ENCODE assay signal across 28 cellular contexts in the genomic region with DNA sequence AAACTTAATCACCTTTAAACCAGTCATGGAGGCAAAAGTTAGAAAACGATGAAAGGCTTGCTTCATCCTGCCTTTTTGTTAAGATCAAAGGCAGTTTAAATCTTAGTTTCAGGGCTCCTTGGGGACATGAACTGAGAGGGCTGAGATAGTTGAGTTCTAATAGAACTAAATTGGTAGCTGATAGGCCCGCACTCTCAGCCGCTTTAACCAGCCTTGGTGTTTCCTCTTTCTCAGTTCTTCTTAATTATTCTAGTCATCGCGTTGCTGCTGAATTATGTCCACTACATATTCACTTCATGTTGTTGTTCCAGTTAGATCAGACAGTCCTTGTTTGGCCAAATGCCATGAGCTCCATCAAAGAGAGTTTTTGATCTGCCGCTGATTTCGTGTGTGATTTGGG.
DNase-seq lines count a peak whose midpoint lies in the region; ATAC-seq and TF ChIP-seq lines count a peak whose summit lies in the region.
"Had no signal": no experiment of that assay in that cellular context is flagged by ENCODE, and none has a peak within 500 bp of the region (broad histone marks: within the 10 kb centered on the region; RNA-seq: fewer than 3 reads in every experiment).

No MANE protein-coding gene starts in this region.

- peak in 1 of 8 donors; percentile 4 for ATAC-seq in heart right ventricle
- ATAC-seq in left cardiac atrium = no peak
- no peak for ATAC-seq in GM23338
- ATAC-seq: A549; foreskin keratinocyte; HCT116; left colon; natural killer cell treated with Interleukin-12 subunit alpha and Interleukin-12 subunit beta and Interleukin-15 and Interleukin-18, amount 100 ng/mL, for 72 hours; pancreas; stimulated activated naive CD8-positive, alpha-beta T cell treated with anti-CD3 and anti-CD28 coated beads, Interleukin-15, amount 100 ng/mL, for 72 hours had no signal

- H3K27ac Mint-ChIP-seq in dendritic cell treated with granulocyte-macrophage colony-stimulating factor and Interleukin-4, amounts not matched to agents 40 ng/mL and 50 ng/mL, for 4 days = no peak overlapping the region
- H3K27ac Mint-ChIP-seq in nephron (peak overlapping the region; percentile 34 to 46 (median 37)), GM23338 (no peak overlapping the region)
- H3K27ac Mint-ChIP-seq: endodermal cell; natural killer cell treated with Interleukin-12 subunit alpha and Interleukin-12 subunit beta and Interleukin-15 and Interleukin-18, amount 100 ng/mL, for 72 hours; stimulated activated naive CD8-positive, alpha-beta T cell treated with anti-CD3 and anti-CD28 coated beads, Interleukin-15, amount 100 ng/mL, for 72 hours had no signal

- WGBS in heart right ventricle, 2 donors = 74 to 81% methylated on average over 7 of the region's 7 CpGs

- peaks cover 23% of the 10 kb centered on the region for H3K79me2 ChIP-seq in GM23338 (replicated peaks; ENCODE audit: insufficient read depth)

- H3K9me2 ChIP-seq in GM23338 (ENCODE audit: insufficient read depth) = no peaks in the 10 kb centered on the region

- H3K4me1 ChIP-seq in heart right ventricle (peaks cover 3 to 92% (median 66%) of the 10 kb centered on the region in 9 donors), GM23338 (ENCODE audit: insufficient read depth) (no peaks in the 10 kb centered on the region)
- H3K4me1 ChIP-seq: A549, foreskin keratinocyte had no signal

- H3F3A ChIP-seq in GM23338 (replicated peaks; ENCODE audit: low read depth) = no peaks in the 10 kb centered on the region

- H3K27ac ChIP-seq in heart right ventricle = peak overlapping the region in 9 of 10 donors; percentile 24 to 73 (median 71)
- peak overlapping the region; percentile 41 for H3K27ac ChIP-seq in substantia nigra (ENCODE audit: low read depth, low read length, poor library complexity, severe bottlenecking)
- H3K27ac ChIP-seq in GM23338 (ENCODE audit: low read depth) = no peak overlapping the region
- H3K27ac ChIP-seq: A549, coronary artery, foreskin keratinocyte, KMS-11, pancreas, SK-N-MC had no signal

- H3K27me3 Mint-ChIP-seq in dendritic cell treated with granulocyte-macrophage colony-stimulating factor and Interleukin-4, amounts not matched to agents 40 ng/mL and 50 ng/mL, for 4 days = no peaks in the 10 kb centered on the region
- H3K27me3 Mint-ChIP-seq in nephron (ENCODE audit: low read depth) (no peaks in the 10 kb centered on the region), GM23338 (ENCODE audit: insufficient read depth, low read depth, poor library complexity) (no peaks in the 10 kb centered on the region)
- H3K27me3 Mint-ChIP-seq: natural killer cell treated with Interleukin-12 subunit alpha and Interleukin-12 subunit beta and Interleukin-15 and Interleukin-18, amount 100 ng/mL, for 72 hours; stimulated activated naive CD8-positive, alpha-beta T cell treated with anti-CD3 and anti-CD28 coated beads, Interleukin-15, amount 100 ng/mL, for 72 hours had no signal

- H3K27me3 ChIP-seq in heart right ventricle = no peaks in the 10 kb centered on the region
- no peaks in the 10 kb centered on the region for H3K27me3 ChIP-seq in GM23338 (ENCODE audit: insufficient read depth)
- H3K27me3 ChIP-seq: esophagus muscularis mucosa, foreskin keratinocyte, pancreas, tibial nerve had no signal

- no peak overlapping the region for H3K4me2 ChIP-seq in GM23338
- H3K4me2 ChIP-seq: A549, KMS-11 had no signal

- H3K36me3 Mint-ChIP-seq in dendritic cell treated with granulocyte-macrophage colony-stimulating factor and Interleukin-4, amounts not matched to agents 40 ng/mL and 50 ng/mL, for 4 days (ENCODE audit: low read depth) = peaks cover under 1% of the 10 kb centered on the region
- H3K36me3 Mint-ChIP-seq in nephron (ENCODE audit: low read depth) = no peaks in the 10 kb centered on the region
- no peaks in the 10 kb centered on the region for H3K36me3 Mint-ChIP-seq in GM23338 (ENCODE audit: low read depth)
- H3K36me3 Mint-ChIP-seq: natural killer cell treated with Interleukin-12 subunit alpha and Interleukin-12 subunit beta and Interleukin-15 and Interleukin-18, amount 100 ng/mL, for 72 hours had no signal

- H3K4me3 ChIP-seq in heart right ventricle = no peak overlapping the region
- H3K4me3 ChIP-seq in GM23338 = no peak overlapping the region
- H3K4me3 ChIP-seq: A549, coronary artery, esophagus muscularis mucosa, pancreas, SK-N-MC, tibial nerve had no signal

- intact Hi-C loops in heart right ventricle (cut with DNase I) (loop anchor here in 3 of 10 donors (5.0 to 10.0 kb wide), 2 partner anchors 54 to 67 kb away; no protein-coding TSS in a partner anchor), left cardiac atrium (cut with DNase I) (no loop called here)
- intact Hi-C loops in dendritic cell treated with granulocyte-macrophage colony-stimulating factor and Interleukin-4, amounts not matched to agents 40 ng/mL and 50 ng/mL, for 4 days (cut with micrococcal nuclease) = loop anchor here (5.0 kb wide), 1 partner anchor 74 kb away; a partner anchor contains a TSS

- H3K4me1 Mint-ChIP-seq in dendritic cell treated with granulocyte-macrophage colony-stimulating factor and Interleukin-4, amounts not matched to agents 40 ng/mL and 50 ng/mL, for 4 days (ENCODE audit: low read depth) = peaks cover 7% of the 10 kb centered on the region
- peaks cover 22% of the 10 kb centered on the region for H3K4me1 Mint-ChIP-seq in nephron
- H3K4me1 Mint-ChIP-seq in GM23338 = no peaks in the 10 kb centered on the region
- H3K4me1 Mint-ChIP-seq: stimulated activated naive CD8-positive, alpha-beta T cell treated with anti-CD3 and anti-CD28 coated beads, Interleukin-15, amount 100 ng/mL, for 72 hours had no signal

- peak overlapping the region; percentile 9 for H3K4me3 Mint-ChIP-seq in dendritic cell treated with granulocyte-macrophage colony-stimulating factor and Interleukin-4, amounts not matched to agents 40 ng/mL and 50 ng/mL, for 4 days
- H3K4me3 Mint-ChIP-seq in nephron (no peak overlapping the region), GM23338 (no peak overlapping the region)
- H3K4me3 Mint-ChIP-seq: endodermal cell; natural killer cell treated with Interleukin-12 subunit alpha and Interleukin-12 subunit beta and Interleukin-15 and Interleukin-18, amount 100 ng/mL, for 72 hours; stimulated activated naive CD8-positive, alpha-beta T cell treated with anti-CD3 and anti-CD28 coated beads, Interleukin-15, amount 100 ng/mL, for 72 hours had no signal

- H3K9me3 ChIP-seq in heart right ventricle = peaks cover 0 to 6% (median 0%) of the 10 kb centered on the region in 11 donors
- H3K9me3 ChIP-seq: A549, esophagus muscularis mucosa, pancreas, tibial nerve had no signal

- peaks cover 16% of the 10 kb centered on the region for H4K20me1 ChIP-seq in GM23338 (replicated peaks; ENCODE audit: insufficient read depth)

- H3K36me3 ChIP-seq in heart right ventricle (no peaks in the 10 kb centered on the region), GM23338 (ENCODE audit: insufficient read depth) (no peaks in the 10 kb centered on the region)
- H3K36me3 ChIP-seq: esophagus muscularis mucosa, pancreas, tibial nerve had no signal

- H2AFZ ChIP-seq in GM23338 = no peak overlapping the region

- no peak for TF ChIP-seq CTCF in heart right ventricle (IDR thresholded peaks at IDR 0.05)
- TF ChIP-seq CTCF in nephron (IDR thresholded peaks at IDR 0.05; ENCODE audit: unreplicated experiment in 3 of 3) = no peak
- TF ChIP-seq CTCF in GM23338 (conservative IDR thresholded peaks at IDR 0.05; ENCODE audit: low read depth in 2 of 2) = no peak

- DNase-seq in heart right ventricle = no peak
- DNase-seq in left cardiac atrium = no peak
- DNase-seq in substantia nigra (lab: John Stamatoyannopoulos, UW) = no peak
- DNase-seq in HT-29 (ENCODE audit: low spot score) = no peak
- DNase-seq in GM19240 (ENCODE audit: insufficient read length, low spot score) = no peak
- DNase-seq in GM23338 (ENCODE audit: low spot score) = no peak
- DNase-seq: activated effector memory CD4-positive, alpha-beta T cell treated with Interleukin-2 at 50 U/mL for 16 hours; activated T-cell treated with anti-CD3 and anti-CD28 coated beads for 4 hours; AML-193; endodermal cell; foreskin keratinocyte; left colon; MM.1S; NCI-H1436; NCI-H82; OCI-M1; pancreas; stimulated activated naive CD8-positive, alpha-beta T cell treated with anti-CD3 and anti-CD28 coated beads, Interleukin-15, amount 100 ng/mL, for 72 hours had no signal

- no peaks in the 10 kb centered on the region for H3K9me3 Mint-ChIP-seq in dendritic cell treated with granulocyte-macrophage colony-stimulating factor and Interleukin-4, amounts not matched to agents 40 ng/mL and 50 ng/mL, for 4 days
- no peaks in the 10 kb centered on the region for H3K9me3 Mint-ChIP-seq in nephron
- no peaks in the 10 kb centered on the region for H3K9me3 Mint-ChIP-seq in GM23338
- H3K9me3 Mint-ChIP-seq: endodermal cell; natural killer cell treated with Interleukin-12 subunit alpha and Interleukin-12 subunit beta and Interleukin-15 and Interleukin-18, amount 100 ng/mL, for 72 hours; stimulated activated naive CD8-positive, alpha-beta T cell treated with anti-CD3 and anti-CD28 coated beads, Interleukin-15, amount 100 ng/mL, for 72 hours had no signal

TF ChIP-seq in GM23338, 12 proteins besides CTCF, POLR2A, EP300 and RAD21 (continues in another document):
- TF ChIP-seq, protein P1, sequence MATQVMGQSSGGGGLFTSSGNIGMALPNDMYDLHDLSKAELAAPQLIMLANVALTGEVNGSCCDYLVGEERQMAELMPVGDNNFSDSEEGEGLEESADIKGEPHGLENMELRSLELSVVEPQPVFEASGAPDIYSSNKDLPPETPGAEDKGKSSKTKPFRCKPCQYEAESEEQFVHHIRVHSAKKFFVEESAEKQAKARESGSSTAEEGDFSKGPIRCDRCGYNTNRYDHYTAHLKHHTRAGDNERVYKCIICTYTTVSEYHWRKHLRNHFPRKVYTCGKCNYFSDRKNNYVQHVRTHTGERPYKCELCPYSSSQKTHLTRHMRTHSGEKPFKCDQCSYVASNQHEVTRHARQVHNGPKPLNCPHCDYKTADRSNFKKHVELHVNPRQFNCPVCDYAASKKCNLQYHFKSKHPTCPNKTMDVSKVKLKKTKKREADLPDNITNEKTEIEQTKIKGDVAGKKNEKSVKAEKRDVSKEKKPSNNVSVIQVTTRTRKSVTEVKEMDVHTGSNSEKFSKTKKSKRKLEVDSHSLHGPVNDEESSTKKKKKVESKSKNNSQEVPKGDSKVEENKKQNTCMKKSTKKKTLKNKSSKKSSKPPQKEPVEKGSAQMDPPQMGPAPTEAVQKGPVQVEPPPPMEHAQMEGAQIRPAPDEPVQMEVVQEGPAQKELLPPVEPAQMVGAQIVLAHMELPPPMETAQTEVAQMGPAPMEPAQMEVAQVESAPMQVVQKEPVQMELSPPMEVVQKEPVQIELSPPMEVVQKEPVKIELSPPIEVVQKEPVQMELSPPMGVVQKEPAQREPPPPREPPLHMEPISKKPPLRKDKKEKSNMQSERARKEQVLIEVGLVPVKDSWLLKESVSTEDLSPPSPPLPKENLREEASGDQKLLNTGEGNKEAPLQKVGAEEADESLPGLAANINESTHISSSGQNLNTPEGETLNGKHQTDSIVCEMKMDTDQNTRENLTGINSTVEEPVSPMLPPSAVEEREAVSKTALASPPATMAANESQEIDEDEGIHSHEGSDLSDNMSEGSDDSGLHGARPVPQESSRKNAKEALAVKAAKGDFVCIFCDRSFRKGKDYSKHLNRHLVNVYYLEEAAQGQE (IDR thresholded peaks at IDR 0.05; ENCODE audit: unreplicated experiment) = no peak
- no peak for TF ChIP-seq EZH2 (IDR thresholded peaks at IDR 0.05; ENCODE audit: low read depth, unreplicated experiment)
- no peak for TF ChIP-seq EZH2phosphoT487 (IDR thresholded peaks at IDR 0.05; ENCODE audit: unreplicated experiment)

Comparison
In these comparisons a context has a peak if more than half of its experiments do, and no peak if none do; other contexts are left out.
1. H3K27ac Mint-ChIP-seq: peak in nephron (3 of 3); none in dendritic cell treated with granulocyte-macrophage colony-stimulating factor and Interleukin-4, amounts not matched to agents 40 ng/mL and 50 ng/mL, for 4 days (single experiment) and GM23338 (single experiment).